ENCODE assay signal across 8 cellular contexts in the genomic region with DNA sequence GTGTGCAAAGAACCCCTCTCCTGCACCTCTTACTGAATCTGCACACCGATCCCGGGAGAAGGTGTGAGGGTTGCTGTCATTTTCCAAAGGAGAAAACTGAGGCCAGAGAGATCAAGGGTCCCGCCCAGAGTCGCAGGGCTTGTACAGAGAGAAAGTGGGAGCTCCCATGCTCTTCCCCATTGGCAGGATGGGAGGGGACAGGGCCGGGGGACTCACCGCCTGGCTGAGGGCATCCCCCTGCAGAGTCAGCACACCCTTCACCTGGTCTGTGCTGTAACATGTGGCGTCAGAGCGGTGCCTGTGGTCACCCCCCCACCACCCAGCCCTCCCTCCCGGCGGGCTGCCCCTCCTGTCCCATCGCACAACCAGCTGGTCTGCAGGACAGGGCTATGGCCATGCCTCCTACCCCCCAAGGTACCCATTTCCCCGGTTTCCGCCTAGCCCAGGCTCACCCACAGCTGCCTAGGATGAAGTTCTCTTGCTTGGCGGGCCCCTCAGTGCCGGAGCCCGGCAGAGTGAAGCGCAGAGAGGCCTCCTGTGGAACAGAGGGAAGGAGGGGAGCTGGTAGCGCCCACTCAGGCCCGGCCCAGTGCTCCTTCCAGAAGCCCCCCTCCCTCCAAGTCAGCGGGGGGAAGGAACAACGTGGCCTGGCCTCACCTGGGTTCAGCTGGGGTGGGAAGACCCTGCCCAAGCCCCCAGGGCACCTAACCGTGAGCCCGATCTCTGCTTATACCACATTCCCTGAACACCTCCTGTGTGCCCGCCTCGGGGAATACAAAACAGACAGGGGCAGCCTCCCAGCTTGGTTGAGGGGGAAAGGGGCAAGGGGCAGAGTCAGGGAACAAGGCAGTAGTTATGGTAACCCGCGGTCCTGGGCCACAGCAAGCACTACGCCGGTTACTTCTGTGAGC. TPM values are rescaled to one million over a fixed set of nuclear protein-coding genes. Genes with fewer than 3 reads are reported as not detected.
DNase-seq lines count a peak whose midpoint lies in the region; ATAC-seq, FAIRE-seq and TF ChIP-seq lines count a peak whose summit lies in the region.

No MANE protein-coding gene starts in this region.

- H3K4me2 ChIP-seq in A549, result peak overlapping the region; percentile 100

- no peak for TF ChIP-seq RAD21 in A549 (conservative IDR thresholded peaks at IDR 0.05 in 1 of 2, IDR thresholded peaks at IDR 0.05 in 1 of 2)

- CTCF ChIA-PET in A549 (lab: Yijun Ruan, JAX), result interaction anchor here (1.2 to 2.7 kb wide), 2 partner anchors 13 to 155 kb away, joined by 5 to 8 read pairs; no protein-coding TSS in a partner anchor

- H3K9ac ChIP-seq in HUES64 (ENCODE audit: low read depth, low read length) (peak overlapping the region; percentile 92), mucosa of rectum (ENCODE audit: low read depth in 1 of 2, low read length in 2 of 2) (peak overlapping the region; percentile 57 to 85)

- POLR2A ChIA-PET in A549 (lab: Yijun Ruan, JAX), result interaction anchor here (1.5 kb wide), 1 partner anchor 65 kb away, joined by 3 read pairs; no protein-coding TSS in a partner anchor

- peaks cover 17% of the 10 kb centered on the region for H3K4me1 ChIP-seq in A549
- H3K4me1 ChIP-seq in HUES64 (ENCODE audit: insufficient read depth, low read length), result peaks cover 11% of the 10 kb centered on the region; the same call in 1 of the 2 replicates
- H3K4me1 ChIP-seq in mucosa of rectum (ENCODE audit: control insufficient read depth in 2 of 2, insufficient read depth in 2 of 2, low read length in 2 of 2), result peaks cover 19 to 31% of the 10 kb centered on the region in 2 donors

- TF ChIP-seq EP300 in A549 (IDR thresholded peaks at IDR 0.05), result no peak

- H3K36me3 ChIP-seq in HUES64 (ENCODE audit: insufficient read depth, low read length) (peaks cover 44% of the 10 kb centered on the region), mucosa of rectum (ENCODE audit: control insufficient read depth in 2 of 2, insufficient read depth in 2 of 2, low read length in 2 of 2) (peaks cover 14 to 23% of the 10 kb centered on the region in 2 donors)

- 83% methylated on average over 23 of the region's 29 CpGs for WGBS in A549 (ENCODE audit: missing lambda C conversion rate)
- WGBS in HUES64, result 48% methylated on average over 28 of the region's 29 CpGs

- DNase-seq in A549 (ENCODE audit: low read depth in 1 of 2, low spot score in 1 of 2) (no peak), cerebellum (ENCODE audit: low spot score) (peak; percentile 22), CD1c-positive myeloid dendritic cell (ENCODE audit: extremely low spot score) (no peak), GM12891 (ENCODE audit: insufficient read length, low spot score) (no peak), RKO (ENCODE audit: low spot score) (no peak), Ammon's horn (ENCODE audit: low spot score) (no peak)

- H3K27ac ChIP-seq in A549, result peak overlapping the region; percentile 72 to 94
- H3K27ac ChIP-seq in HUES64 (ENCODE audit: low read depth, low read length), result peak overlapping the region; percentile 98; the same call in 1 of the 2 replicates
- peak overlapping the region; percentile 82 to 94 for H3K27ac ChIP-seq in mucosa of rectum (ENCODE audit: low read depth in 2 of 2, low read length in 2 of 2)

- H3K27me3 ChIP-seq in HUES64 (ENCODE audit: insufficient read depth, low read length) (no peaks in the 10 kb centered on the region), mucosa of rectum (ENCODE audit: control insufficient read depth in 2 of 2, insufficient read depth in 2 of 2, low read length in 2 of 2) (no peaks in the 10 kb centered on the region)

- no peak for ATAC-seq in A549

- TF ChIP-seq CTCF in A549 (IDR thresholded peaks at IDR 0.05), result no peak

- FAIRE-seq in A549 (lab: Jason Lieb, UNC) (no peak), GM12891 (lab: Jason Lieb, UNC) (no peak)

- H3K9me3 ChIP-seq in A549 (no peaks in the 10 kb centered on the region), HUES64 (ENCODE audit: insufficient read depth, low read depth, low read length) (no peaks in the 10 kb centered on the region), mucosa of rectum (ENCODE audit: control insufficient read depth in 2 of 2, low read length in 2 of 2) (no peaks in the 10 kb centered on the region)

- peak overlapping the region; percentile 75 for H3K4me3 ChIP-seq in A549
- peak overlapping the region; percentile 66 for H3K4me3 ChIP-seq in HUES64 (ENCODE audit: low read length)
- peak overlapping the region; percentile 69 to 72 for H3K4me3 ChIP-seq in mucosa of rectum (ENCODE audit: low read length in 2 of 2)

- TF ChIP-seq POLR2A in A549 (IDR thresholded peaks at IDR 0.05; ENCODE audit: low read length) (no peak), GM12891 (IDR thresholded peaks at IDR 0.05; ENCODE audit: low read depth, low read length) (no peak)

TF ChIP-seq in A549, 52 proteins besides CTCF, POLR2A, EP300 and RAD21 (continues in another document):
- TF ChIP-seq RARB (CRISPR knock-in tag; IDR thresholded peaks at IDR 0.05) (no peak), RCOR1 (IDR thresholded peaks at IDR 0.05; ENCODE audit: low read depth, low read length) (no peak)
- TF ChIP-seq, protein P1, sequence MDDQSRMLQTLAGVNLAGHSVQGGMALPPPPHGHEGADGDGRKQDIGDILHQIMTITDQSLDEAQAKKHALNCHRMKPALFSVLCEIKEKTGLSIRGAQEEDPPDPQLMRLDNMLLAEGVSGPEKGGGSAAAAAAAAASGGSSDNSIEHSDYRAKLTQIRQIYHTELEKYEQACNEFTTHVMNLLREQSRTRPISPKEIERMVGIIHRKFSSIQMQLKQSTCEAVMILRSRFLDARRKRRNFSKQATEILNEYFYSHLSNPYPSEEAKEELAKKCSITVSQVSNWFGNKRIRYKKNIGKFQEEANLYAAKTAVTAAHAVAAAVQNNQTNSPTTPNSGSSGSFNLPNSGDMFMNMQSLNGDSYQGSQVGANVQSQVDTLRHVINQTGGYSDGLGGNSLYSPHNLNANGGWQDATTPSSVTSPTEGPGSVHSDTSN (IDR thresholded peaks at IDR 0.05), result no peak

TF ChIP-seq in GM12891, 5 proteins besides CTCF, POLR2A, EP300 and RAD21:
- TF ChIP-seq TAF1 (IDR thresholded peaks at IDR 0.05; ENCODE audit: low read depth, low read length) (no peak), POLR2AphosphoS5 (IDR thresholded peaks at IDR 0.05; ENCODE audit: low read depth, low read length) (no peak), SPI1 (IDR thresholded peaks at IDR 0.05; ENCODE audit: low read depth, low read length) (no peak), PAX5 (IDR thresholded peaks at IDR 0.05; ENCODE audit: insufficient read depth, low read length, severe bottlenecking) (no peak), POU2F2 (IDR thresholded peaks at IDR 0.05; ENCODE audit: low read depth, low read length) (no peak)

RNA-seq across cellular contexts. Expression of a gene that starts 1.1 kb away (rescaled TPM):
- polyA plus RNA-seq in A549 (2011; rRNA removed) (7.2 and 7.9 TPM in 2 replicates), A549 (2017; fragmentation: RNase III; extraction: RNeasy Plus Mini Kit Qiagen cat#74134 plus additional on column Dnase treatment) (12.4 to 18.9 TPM (median 15.1 TPM) in 3 replicates)
- polyA plus RNA-seq in A549 (2012; cell fraction: cytosol; rRNA removed), result 20.6 and 27.4 TPM in 2 replicates
- polyA plus RNA-seq in A549 (2012; cell fraction: nucleus; rRNA removed), result 57.1 and 63.8 TPM in 2 replicates
- polyA minus RNA-seq in A549 (2011; rRNA and poly(A)+ RNA removed), result 9.3 and 9.4 TPM in 2 replicates
- 19.6 TPM for polyA plus RNA-seq in HUES64 (2013, experiment 1 of 2)
- 19.6 TPM for polyA plus RNA-seq in HUES64 (2013, experiment 2 of 2)
- total RNA-seq in cerebellum, result 37.2 TPM
- polyA plus RNA-seq in GM12891 (2012; ENCODE audit: low read depth, missing spikeins), result 10.1 TPM

RNA-seq across cellular contexts. Expression of a gene that starts 6.1 kb away (rescaled TPM):
- not detected in 2 replicates for polyA plus RNA-seq in A549 (2011; rRNA removed)
- not detected in 2 replicates for polyA plus RNA-seq in A549 (2012; cell fraction: cytosol; rRNA removed)
- not detected in 2 replicates for polyA plus RNA-seq in A549 (2012; cell fraction: nucleus; rRNA removed)
- polyA plus RNA-seq in A549 (2017; fragmentation: RNase III; extraction: RNeasy Plus Mini Kit Qiagen cat#74134 plus additional on column Dnase treatment), result not detected in 3 replicates
- not detected in 2 replicates for polyA minus RNA-seq in A549 (2011; rRNA and poly(A)+ RNA removed)
- polyA plus RNA-seq in HUES64 (2013, experiment 1 of 2), result not detected
- not detected for polyA plus RNA-seq in HUES64 (2013, experiment 2 of 2)
- not detected for total RNA-seq in cerebellum
- polyA plus RNA-seq in GM12891 (2012; ENCODE audit: low read depth, missing spikeins), result not detected

RNA-seq across cellular contexts. Expression of a gene that starts 13.2 kb away (rescaled TPM):
- polyA plus RNA-seq in A549 (2011; rRNA removed), result not detected in 2 replicates
- polyA plus RNA-seq in A549 (2012; cell fraction: cytosol; rRNA removed), result 0.03 TPM in 1 of 2 replicates, not detected in the other
- polyA plus RNA-seq in A549 (2012; cell fraction: nucleus; rRNA removed), result 0.54 and 0.61 TPM in 2 replicates
- 0.14 TPM in 1 of 3 replicates, not detected in the others for polyA plus RNA-seq in A549 (2017; fragmentation: RNase III; extraction: RNeasy Plus Mini Kit Qiagen cat#74134 plus additional on column Dnase treatment)
- polyA minus RNA-seq in A549 (2011; rRNA and poly(A)+ RNA removed), result not detected in 2 replicates
- not detected for polyA plus RNA-seq in HUES64 (2013, experiment 1 of 2)
- not detected for polyA plus RNA-seq in HUES64 (2013, experiment 2 of 2)
- total RNA-seq in cerebellum, result not detected
- not detected for polyA plus RNA-seq in GM12891 (2012; ENCODE audit: low read depth, missing spikeins)

RNA-seq across cellular contexts. Expression of a gene that starts 34.3 kb away (rescaled TPM):
- polyA plus RNA-seq in A549 (2011; rRNA removed), result 4.6 and 4.7 TPM in 2 replicates
- 5.5 and 8.8 TPM in 2 replicates for polyA plus RNA-seq in A549 (2012; cell fraction: cytosol; rRNA removed)
- polyA plus RNA-seq in A549 (2012; cell fraction: nucleus; rRNA removed), result 18.1 and 24.3 TPM in 2 replicates
- polyA plus RNA-seq in A549 (2017; fragmentation: RNase III; extraction: RNeasy Plus Mini Kit Qiagen cat#74134 plus additional on column Dnase treatment), result 5.2 to 6.7 TPM (median 6.4 TPM) in 3 replicates
- polyA minus RNA-seq in A549 (2011; rRNA and poly(A)+ RNA removed), result 6.6 and 8.1 TPM in 2 replicates
- 5.8 TPM for polyA plus RNA-seq in HUES64 (2013, experiment 1 of 2)
- polyA plus RNA-seq in HUES64 (2013, experiment 2 of 2), result 4.8 TPM
- 11.1 TPM for total RNA-seq in cerebellum
- 2.9 TPM for polyA plus RNA-seq in GM12891 (2012; ENCODE audit: low read depth, missing spikeins)

RNA-seq across cellular contexts. Expression of a gene that starts 45.8 kb away (rescaled TPM):
- polyA plus RNA-seq in A549 (2011; rRNA removed) (33.8 and 37.1 TPM in 2 replicates), A549 (2017; fragmentation: RNase III; extraction: RNeasy Plus Mini Kit Qiagen cat#74134 plus additional on column Dnase treatment) (52.0 to 55.1 TPM (median 54.5 TPM) in 3 replicates)
- polyA plus RNA-seq in A549 (2012; cell fraction: cytosol; rRNA removed), result 34.8 and 41.3 TPM in 2 replicates
- 61.4 and 66.8 TPM in 2 replicates for polyA plus RNA-seq in A549 (2012; cell fraction: nucleus; rRNA removed)
- 26.4 and 29.3 TPM in 2 replicates for polyA minus RNA-seq in A549 (2011; rRNA and poly(A)+ RNA removed)
- polyA plus RNA-seq in HUES64 (2013, experiment 1 of 2), result 76.8 TPM
- polyA plus RNA-seq in HUES64 (2013, experiment 2 of 2), result 75.1 TPM
- total RNA-seq in cerebellum, result 55.9 TPM
- 38.9 TPM for polyA plus RNA-seq in GM12891 (2012; ENCODE audit: low read depth, missing spikeins)
